ENCODE assay signal across 8 cellular contexts in genomic region chr11:67429722-67430121, GRCh38. TPM values are rescaled to one million over a fixed set of nuclear protein-coding genes. Genes with fewer than 3 reads are reported as not detected.
DNase-seq lines count a peak whose midpoint lies in the region; ATAC-seq and TF ChIP-seq lines count a peak whose summit lies in the region.
"Had no signal": no experiment of that assay in that cellular context is flagged by ENCODE, and none has a peak within 500 bp of the region (broad histone marks: within the 10 kb centered on the region; RNA-seq: fewer than 3 reads in every experiment).

No MANE protein-coding gene starts in this region.

- intact Hi-C loops in activated CD4-positive, alpha-beta T cell treated with anti-CD3 and anti-CD28 coated beads, Interleukin-2, amount 10 ng/mL, durations not matched to agents 24 days and 14 days (cut with micrococcal nuclease) = loop anchor here (2.0 to 10.0 kb wide), 2 partner anchors 77 to 175 kb away; partner anchors contain the start of genes NDUFV1 and POLD4

- H3K9me3 Mint-ChIP-seq in activated CD4-positive, alpha-beta T cell treated with anti-CD3 and anti-CD28 coated beads, Interleukin-2, amount 10 ng/mL, durations not matched to agents 24 days and 14 days = no peaks in the 10 kb centered on the region
- no peaks in the 10 kb centered on the region for H3K9me3 Mint-ChIP-seq in central memory CD8-positive, alpha-beta T cell

- H3K36me3 ChIP-seq in skeletal muscle tissue (ENCODE audit: control insufficient read depth in 3 of 3, insufficient read depth in 3 of 3, low read length in 3 of 3) = peaks cover 41 to 53% (median 43%) of the 10 kb centered on the region in 3 donors

- peaks cover 28% of the 10 kb centered on the region for H3K4me1 Mint-ChIP-seq in activated CD4-positive, alpha-beta T cell treated with anti-CD3 and anti-CD28 coated beads, Interleukin-2, amount 10 ng/mL, durations not matched to agents 24 days and 14 days
- peaks cover 41% of the 10 kb centered on the region for H3K4me1 Mint-ChIP-seq in central memory CD8-positive, alpha-beta T cell

- peaks cover 25% of the 10 kb centered on the region for H3K36me3 Mint-ChIP-seq in activated CD4-positive, alpha-beta T cell treated with anti-CD3 and anti-CD28 coated beads, Interleukin-2, amount 10 ng/mL, durations not matched to agents 24 days and 14 days (ENCODE audit: low read depth)
- peaks cover 42% of the 10 kb centered on the region for H3K36me3 Mint-ChIP-seq in central memory CD8-positive, alpha-beta T cell (ENCODE audit: insufficient read depth)

- no peaks in the 10 kb centered on the region for H3K27me3 ChIP-seq in skeletal muscle tissue (ENCODE audit: control insufficient read depth in 3 of 3, insufficient read depth in 3 of 3, low read length in 3 of 3)

- DNase-seq in activated CD4-positive, alpha-beta T cell treated with anti-CD3 and anti-CD28 coated beads, Interleukin-2, amount 10 ng/mL, durations not matched to agents 24 days and 14 days = no peak
- no peak for DNase-seq in activated CD4-positive, alpha-beta T cell treated with anti-CD3 and anti-CD28 coated beads for 1 hour
- no peak for DNase-seq in central memory CD8-positive, alpha-beta T cell (ENCODE audit: low spot score in 2 of 2)
- DNase-seq in NCI-H524 treated with DMSO at 0.1 percent for 48 hours (lab: John Stamatoyannopoulos, UW) (no peak), GM10266 (ENCODE audit: extremely low spot score) (no peak)
- DNase-seq: NCI-H1048 had no signal

- peak overlapping the region; percentile 50 for H3K4me3 Mint-ChIP-seq in activated CD4-positive, alpha-beta T cell treated with anti-CD3 and anti-CD28 coated beads, Interleukin-2, amount 10 ng/mL, durations not matched to agents 24 days and 14 days
- H3K4me3 Mint-ChIP-seq in central memory CD8-positive, alpha-beta T cell = peak overlapping the region; percentile 90

- no peak for TF ChIP-seq CTCF in GM10266 (IDR thresholded peaks at IDR 0.05; ENCODE audit: control insufficient read depth, insufficient read depth, low read depth, missing control alignments)

- ATAC-seq in central memory CD8-positive, alpha-beta T cell (replicated peaks; ENCODE audit: extremely low read depth, poor library complexity, severe bottlenecking) = no peak

- H3K9ac ChIP-seq in skeletal muscle tissue (ENCODE audit: low read depth in 1 of 3, low read length in 3 of 3) = peak overlapping the region; percentile 97 to 99 (median 98)

- no peaks in the 10 kb centered on the region for H3K9me3 ChIP-seq in skeletal muscle tissue (ENCODE audit: control insufficient read depth in 3 of 3, low read length in 3 of 3)

- no peak overlapping the region for H3K27ac ChIP-seq in skeletal muscle tissue (ENCODE audit: low read depth, low read length)

- H3K4me3 ChIP-seq in skeletal muscle tissue (ENCODE audit: low read length in 3 of 3) = peak overlapping the region; percentile 93 to 94 (median 94)

- H3K27ac Mint-ChIP-seq in activated CD4-positive, alpha-beta T cell treated with anti-CD3 and anti-CD28 coated beads, Interleukin-2, amount 10 ng/mL, durations not matched to agents 24 days and 14 days = no peak overlapping the region
- no peak overlapping the region for H3K27ac Mint-ChIP-seq in central memory CD8-positive, alpha-beta T cell (ENCODE audit: low read depth)

- no peaks in the 10 kb centered on the region for H3K27me3 Mint-ChIP-seq in activated CD4-positive, alpha-beta T cell treated with anti-CD3 and anti-CD28 coated beads, Interleukin-2, amount 10 ng/mL, durations not matched to agents 24 days and 14 days
- H3K27me3 Mint-ChIP-seq in central memory CD8-positive, alpha-beta T cell = no peaks in the 10 kb centered on the region

- peaks cover 15 to 26% (median 16%) of the 10 kb centered on the region in 3 donors for H3K4me1 ChIP-seq in skeletal muscle tissue (ENCODE audit: control insufficient read depth in 3 of 3, insufficient read depth in 3 of 3, low read length in 3 of 3)

RNA-seq across cellular contexts. Expression of gene RPS6KB2, which starts 1.4 kb away (rescaled TPM):
- total RNA-seq in activated CD4-positive, alpha-beta T cell treated with anti-CD3 and anti-CD28 coated beads, Interleukin-2, amount 10 ng/mL, durations not matched to agents 24 days and 14 days = 79.3 and 83.1 TPM in 2 replicates
- total RNA-seq in skeletal muscle tissue = 23.5 TPM

RNA-seq across cellular contexts. Expression of gene PTPRCAP, which starts 7.8 kb away (rescaled TPM):
- 85.1 and 90.3 TPM in 2 replicates for total RNA-seq in activated CD4-positive, alpha-beta T cell treated with anti-CD3 and anti-CD28 coated beads, Interleukin-2, amount 10 ng/mL, durations not matched to agents 24 days and 14 days
- not detected for total RNA-seq in skeletal muscle tissue

RNA-seq across cellular contexts. Expression of gene CORO1B, which starts 13.6 kb away (rescaled TPM):
- 251 and 259 TPM in 2 replicates for total RNA-seq in activated CD4-positive, alpha-beta T cell treated with anti-CD3 and anti-CD28 coated beads, Interleukin-2, amount 10 ng/mL, durations not matched to agents 24 days and 14 days
- 34.4 TPM for total RNA-seq in skeletal muscle tissue

RNA-seq across cellular contexts. Expression of gene CARNS1, which starts 14.2 kb away (rescaled TPM):
- total RNA-seq in activated CD4-positive, alpha-beta T cell treated with anti-CD3 and anti-CD28 coated beads, Interleukin-2, amount 10 ng/mL, durations not matched to agents 24 days and 14 days = 0.77 and 0.83 TPM in 2 replicates
- 17.2 TPM for total RNA-seq in skeletal muscle tissue

RNA-seq across cellular contexts. Expression of gene GPR152, which starts 22.8 kb away (rescaled TPM):
- not detected in 2 replicates for total RNA-seq in activated CD4-positive, alpha-beta T cell treated with anti-CD3 and anti-CD28 coated beads, Interleukin-2, amount 10 ng/mL, durations not matched to agents 24 days and 14 days
- total RNA-seq in skeletal muscle tissue = not detected
- total RNA-seq: T-helper 1 cell treated with Interleukin-12 subunit alpha and Interleukin-12 subunit beta and Interleukin-4 antibody, amounts not matched to agents 30 ng/mL and 1 ng/mL, for 36 hours had no signal

Comparison
In these comparisons a context has a peak if more than half of its experiments do, and no peak if none do; other contexts are left out.
1. RNA of gene PTPRCAP, which starts 7.8 kb away (total RNA-seq): 85.1 to 90.3 TPM in activated CD4-positive, alpha-beta T cell treated with anti-CD3 and anti-CD28 coated beads, Interleukin-2, amount 10 ng/mL, durations not matched to agents 24 days and 14 days; not detected in skeletal muscle tissue (single experiment); every median in the first group is over 10 times any median in the second.